ENCODE assay signal across 32 cellular contexts in genomic region chrX:85089321-85089840, GRCh38.
"Had no signal": no experiment of that assay in that cellular context is flagged by ENCODE, and none has a peak within 500 bp of the region (broad histone marks: within the 10 kb centered on the region; RNA-seq: fewer than 3 reads in every experiment).

No MANE protein-coding gene starts in this region.

- H3K27ac ChIP-seq: adrenal gland, ascending aorta, body of pancreas, brain microvascular endothelial cell, breast epithelium, cardiac muscle cell had no signal

- H3K4me3 ChIP-seq: adrenal gland, ascending aorta, body of pancreas, breast epithelium, cardiac muscle cell had no signal

- H3K9me3 ChIP-seq: adrenal gland, ascending aorta, body of pancreas, breast epithelium had no signal

- H3K4me1 ChIP-seq: adrenal gland, ascending aorta, body of pancreas, breast epithelium had no signal

- ATAC-seq: activated naive CD4-positive, alpha-beta T cell treated with anti-CD3 and anti-CD28 coated beads, Interleukin-2, amount 50 U/mL, for 72 hours; activated naive CD8-positive, alpha-beta T cell treated with anti-CD3 and anti-CD28 coated beads, Interleukin-2, amount 50 U/mL, for 24 hours; activated T-cell treated with anti-CD3 and anti-CD28 coated beads, Interleukin-2, amount 50 U/mL, for 4 hours; activated T-cell treated with anti-CD3 and anti-CD28 coated beads, Interleukin-2, amount 50 U/mL, for 72 hours; activated T-helper 17 cell treated with anti-CD3 and anti-CD28 coated beads, Interleukin-2, amount 50 U/mL, for 72 hours; body of pancreas had no signal

- H3K36me3 ChIP-seq: adrenal gland, brain microvascular endothelial cell, breast epithelium had no signal

- DNase-seq: activated effector memory CD4-positive, alpha-beta T cell treated with anti-CD3 and anti-CD28 coated beads, Interleukin-2, amount 50 U/mL, for 16 hours; activated effector memory CD4-positive, alpha-beta T cell treated with Interleukin-2 at 50 U/mL for 16 hours; activated gamma-delta T cell; activated gamma-delta T cell treated with Interleukin-2 at 50 U/mL for 16 hours; activated naive CD4-positive, alpha-beta T cell; activated naive CD4-positive, alpha-beta T cell treated with anti-CD3 and anti-CD28 coated beads for 36 hours; activated naive CD4-positive, alpha-beta T cell treated with anti-CD3 and anti-CD28 coated beads, Interleukin-2, amount 10 ng/mL, durations not matched to agents 7 days and 5 days; activated naive CD4-positive, alpha-beta T cell treated with anti-CD3 and anti-CD28 coated beads, Interleukin-2, amount 50 U/mL, for 16 hours; activated naive CD4-positive, alpha-beta T cell treated with Interleukin-2 at 50 U/mL for 16 hours; activated naive CD8-positive, alpha-beta T cell treated with anti-CD3 and anti-CD28 coated beads for 36 hours; activated naive CD8-positive, alpha-beta T cell treated with anti-CD3 and anti-CD28 coated beads, Interleukin-2, amount 10 ng/mL, durations not matched to agents 7 days and 5 days; activated naive CD8-positive, alpha-beta T cell treated with anti-CD3 and anti-CD28 coated beads, Interleukin-2, amount 50 U/mL, for 24 hours; activated T-cell treated with anti-CD3 and anti-CD28 coated beads, Interleukin-2, amount 50 U/mL, for 1 hour; activated T-cell treated with anti-CD3 and anti-CD28 coated beads, Interleukin-2, amount 50 U/mL, for 24 hours; activated T-cell treated with anti-CD3 and anti-CD28 coated beads, Interleukin-2, amount 50 U/mL, for 4 hours; activated T-cell treated with anti-CD3 and anti-CD28 coated beads, Interleukin-2, amount 50 U/mL, for 48 hours; activated T-cell treated with anti-CD3 and anti-CD28 coated beads, Interleukin-2, amount 50 U/mL, for 72 hours; adrenal gland; amniotic stem cell; amygdala; anterior cingulate cortex; aorta; body of pancreas; brain microvascular endothelial cell; caudate nucleus; central memory CD4-positive, alpha-beta T cell; cerebellar nuclear complex had no signal

- H3K27me3 ChIP-seq: adrenal gland, ascending aorta, body of pancreas, brain microvascular endothelial cell, cardiac muscle cell had no signal
